Comparison of ENCODE assay signal across 8 cellular contexts in genomic region chr1:1788646-1789431, GRCh38. TPM values are rescaled to one million over a fixed set of nuclear protein-coding genes. Genes with fewer than 3 reads are reported as not detected.
A peak's percentile ranks its signal among the peaks of the same experiment; 100 is the strongest.
DNase-seq lines count a peak whose midpoint lies in the region; ATAC-seq and TF ChIP-seq lines count a peak whose summit lies in the region.

No MANE protein-coding gene starts in this region.

- no peak overlapping the region for H2BK12ac ChIP-seq in mesenchymal stem cell (ENCODE audit: low read length in 2 of 2)

- H3K4me1 ChIP-seq in mesenchymal stem cell (ENCODE audit: control insufficient read depth, insufficient read depth, low read depth, low read length) = no peaks in the 10 kb centered on the region

- H3K27ac ChIP-seq in mesenchymal stem cell (ENCODE audit: low read length, poor library complexity, severe bottlenecking) = no peak overlapping the region

- no peak overlapping the region for H3K23ac ChIP-seq in mesenchymal stem cell (ENCODE audit: low read length in 2 of 2)

- H3K27me3 Mint-ChIP-seq in brain = peaks cover 3% of the 10 kb centered on the region
- H3K27me3 Mint-ChIP-seq in activated T-helper 2 cell treated with anti-CD3 and anti-CD28 coated beads, Interferon-gamma antibody, Interleukin-2, Interleukin-4, amounts not matched to agents 10 μg/mL and 5 μg/mL and 100 μg/mL, durations not matched to agents 14 hours and 24 hours and 36 hours (ENCODE audit: low read depth) = no peaks in the 10 kb centered on the region

- peak in 1 of 2 experiments; percentile 36 for TF ChIP-seq CTCF in brain (conservative IDR thresholded peaks at IDR 0.05)

- WGBS in mesenchymal stem cell = 96% methylated on average over 25 of the region's 25 CpGs

- H2BK120ac ChIP-seq in mesenchymal stem cell (ENCODE audit: low read depth, low read length) = no peak overlapping the region

- peaks cover 19% of the 10 kb centered on the region for H3K79me1 ChIP-seq in mesenchymal stem cell (replicated peaks; ENCODE audit: low read length, poor library complexity, severe bottlenecking)

- H3K4ac ChIP-seq in mesenchymal stem cell (ENCODE audit: low read depth in 1 of 2, low read length in 2 of 2) = no peak overlapping the region

- DNase-seq in COLO829 (ENCODE audit: low spot score) (peak; percentile 11), HEK293T (ENCODE audit: extremely low spot score) (peak; percentile 34), mesenchymal stem cell (peak; percentile 72)
- DNase-seq in activated T-helper 2 cell treated with anti-CD3 and anti-CD28 coated beads, Interferon-gamma antibody, Interleukin-2, Interleukin-4, amounts not matched to agents 10 μg/mL and 5 μg/mL and 100 μg/mL, durations not matched to agents 14 hours and 24 hours and 36 hours (ENCODE audit: low spot score) = no peak
- no peak for DNase-seq in activated CD8-positive, alpha-beta memory T cell treated with anti-CD3 and anti-CD28 coated beads for 24 hours

- H3K18ac ChIP-seq in mesenchymal stem cell (ENCODE audit: low read depth in 1 of 2, low read length in 2 of 2) = no peak overlapping the region

- no peak overlapping the region for H2AFZ ChIP-seq in mesenchymal stem cell (ENCODE audit: low read depth, low read length)

- peak overlapping the region; percentile 37 for H3K9ac ChIP-seq in mesenchymal stem cell (ENCODE audit: low read length)

- peaks cover 81 to 86% of the 10 kb centered on the region in 2 experiments for H3K36me3 ChIP-seq in mesenchymal stem cell (ENCODE audit: control insufficient read depth in 1 of 2, insufficient read depth in 2 of 2, low read depth in 1 of 2, low read length in 2 of 2)

- peak overlapping the region in 4 of 5 experiments; percentile 33 to 88 (median 64) for H3K27ac Mint-ChIP-seq in brain
- H3K27ac Mint-ChIP-seq in activated T-helper 2 cell treated with anti-CD3 and anti-CD28 coated beads, Interferon-gamma antibody, Interleukin-2, Interleukin-4, amounts not matched to agents 10 μg/mL and 5 μg/mL and 100 μg/mL, durations not matched to agents 14 hours and 24 hours and 36 hours = no peak overlapping the region

- H3K4me3 ChIP-seq in mesenchymal stem cell (ENCODE audit: insufficient read depth in 1 of 2, low read depth in 1 of 2, low read length in 2 of 2) = no peak overlapping the region

- no peak overlapping the region for H3K14ac ChIP-seq in mesenchymal stem cell (ENCODE audit: low read length in 2 of 2)

- no peak overlapping the region for H4K91ac ChIP-seq in mesenchymal stem cell (ENCODE audit: low read length)

- H3K27me3 ChIP-seq in mesenchymal stem cell (ENCODE audit: control insufficient read depth in 1 of 2, insufficient read depth in 1 of 2, low read length in 2 of 2) = no peaks in the 10 kb centered on the region

- CTCF ChIA-PET in HEK293T (lab: Yijun Ruan, JAX) = interaction anchor here (0.7 to 1.7 kb wide), 5 partner anchors 8 to 134 kb away, joined by 3 to 11 read pairs (median 3); no protein-coding TSS in a partner anchor

- H2AK5ac ChIP-seq in mesenchymal stem cell (ENCODE audit: low read length, severe bottlenecking) = no peak overlapping the region

- H4K8ac ChIP-seq in mesenchymal stem cell (ENCODE audit: low read length) = no peak overlapping the region

- H3K4me2 ChIP-seq in mesenchymal stem cell (ENCODE audit: low read length, poor library complexity, severe bottlenecking) = no peak overlapping the region

- no peak overlapping the region for H2BK15ac ChIP-seq in mesenchymal stem cell (ENCODE audit: low read depth, poor library complexity, severe bottlenecking)

- POLR2A ChIA-PET in HEK293T (lab: Yijun Ruan, JAX) = interaction anchor here (1.2 kb wide), 2 partner anchors 9 to 119 kb away, joined by 3 to 4 read pairs; no protein-coding TSS in a partner anchor

- H2BK5ac ChIP-seq in mesenchymal stem cell (ENCODE audit: low read depth, low read length, poor library complexity, severe bottlenecking) = no peak overlapping the region

- ATAC-seq in HG02973 (IDR thresholded peaks at IDR 0.05; ENCODE audit: unreplicated experiment) (no peak), GM21526 (IDR thresholded peaks at IDR 0.05; ENCODE audit: low FRiP score, unreplicated experiment) (no peak)

- no peaks in the 10 kb centered on the region for H3K9me3 Mint-ChIP-seq in brain
- no peaks in the 10 kb centered on the region for H3K9me3 Mint-ChIP-seq in activated T-helper 2 cell treated with anti-CD3 and anti-CD28 coated beads, Interferon-gamma antibody, Interleukin-2, Interleukin-4, amounts not matched to agents 10 μg/mL and 5 μg/mL and 100 μg/mL, durations not matched to agents 14 hours and 24 hours and 36 hours

- H3K4me3 Mint-ChIP-seq in brain = no peak overlapping the region
- H3K4me3 Mint-ChIP-seq in activated T-helper 2 cell treated with anti-CD3 and anti-CD28 coated beads, Interferon-gamma antibody, Interleukin-2, Interleukin-4, amounts not matched to agents 10 μg/mL and 5 μg/mL and 100 μg/mL, durations not matched to agents 14 hours and 24 hours and 36 hours (ENCODE audit: low read depth) = no peak overlapping the region

- H3K4me1 Mint-ChIP-seq in brain = no peaks in the 10 kb centered on the region
- H3K4me1 Mint-ChIP-seq in activated T-helper 2 cell treated with anti-CD3 and anti-CD28 coated beads, Interferon-gamma antibody, Interleukin-2, Interleukin-4, amounts not matched to agents 10 μg/mL and 5 μg/mL and 100 μg/mL, durations not matched to agents 14 hours and 24 hours and 36 hours (ENCODE audit: low read depth) = no peaks in the 10 kb centered on the region

- peaks cover 88% of the 10 kb centered on the region for H3K36me3 Mint-ChIP-seq in brain
- peaks cover 81% of the 10 kb centered on the region for H3K36me3 Mint-ChIP-seq in activated T-helper 2 cell treated with anti-CD3 and anti-CD28 coated beads, Interferon-gamma antibody, Interleukin-2, Interleukin-4, amounts not matched to agents 10 μg/mL and 5 μg/mL and 100 μg/mL, durations not matched to agents 14 hours and 24 hours and 36 hours (ENCODE audit: low read depth)

- H3K9me3 ChIP-seq in mesenchymal stem cell (ENCODE audit: control insufficient read depth, low read length) = no peaks in the 10 kb centered on the region

- intact Hi-C loops in activated T-helper 2 cell treated with anti-CD3 and anti-CD28 coated beads, Interferon-gamma antibody, Interleukin-2, Interleukin-4, amounts not matched to agents 10 μg/mL and 5 μg/mL and 100 μg/mL, durations not matched to agents 14 hours and 24 hours and 36 hours (cut with micrococcal nuclease) = no loop called here

TF ChIP-seq in HEK293T, 16 proteins besides CTCF, POLR2A, EP300 and RAD21:
- TF ChIP-seq BHLHE40 (IDR thresholded peaks at IDR 0.05; ENCODE audit: borderline replicate concordance) (no peak), SP1 (IDR thresholded peaks at IDR 0.05) (no peak), FOXK2 (IDR thresholded peaks at IDR 0.05) (no peak), L3MBTL2 (conservative IDR thresholded peaks at IDR 0.05) (no peak), CTBP1 (IDR thresholded peaks at IDR 0.05; ENCODE audit: borderline replicate concordance) (no peak), ZNF384 (IDR thresholded peaks at IDR 0.05) (no peak), FOXM1 (IDR thresholded peaks at IDR 0.05; ENCODE audit: borderline replicate concordance) (no peak), HDGF (IDR thresholded peaks at IDR 0.05; ENCODE audit: borderline replicate concordance) (no peak), SUZ12 (IDR thresholded peaks at IDR 0.05) (no peak), FOXA1 (IDR thresholded peaks at IDR 0.05) (no peak), LEF1 (IDR thresholded peaks at IDR 0.05; ENCODE audit: borderline replicate concordance) (no peak), ELF4 (IDR thresholded peaks at IDR 0.05) (no peak), TARDBP (IDR thresholded peaks at IDR 0.05) (no peak), NFRKB (IDR thresholded peaks at IDR 0.05) (no peak), ARNT (IDR thresholded peaks at IDR 0.05) (no peak)
- TF ChIP-seq, protein P1, sequence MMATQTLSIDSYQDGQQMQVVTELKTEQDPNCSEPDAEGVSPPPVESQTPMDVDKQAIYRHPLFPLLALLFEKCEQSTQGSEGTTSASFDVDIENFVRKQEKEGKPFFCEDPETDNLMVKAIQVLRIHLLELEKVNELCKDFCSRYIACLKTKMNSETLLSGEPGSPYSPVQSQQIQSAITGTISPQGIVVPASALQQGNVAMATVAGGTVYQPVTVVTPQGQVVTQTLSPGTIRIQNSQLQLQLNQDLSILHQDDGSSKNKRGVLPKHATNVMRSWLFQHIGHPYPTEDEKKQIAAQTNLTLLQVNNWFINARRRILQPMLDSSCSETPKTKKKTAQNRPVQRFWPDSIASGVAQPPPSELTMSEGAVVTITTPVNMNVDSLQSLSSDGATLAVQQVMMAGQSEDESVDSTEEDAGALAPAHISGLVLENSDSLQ (IDR thresholded peaks at IDR 0.05) = no peak

RNA-seq across cellular contexts. Expression of gene NADK, which starts 10.6 kb away (rescaled TPM):
- polyA plus RNA-seq in brain (ENCODE audit: insufficient read depth, low read depth, low replicate concordance) = 27.7 TPM
- 42.8 TPM for polyA plus RNA-seq in mesenchymal stem cell (2013, experiment 1 of 2)
- 40.7 TPM for polyA plus RNA-seq in mesenchymal stem cell (2013, experiment 2 of 2)
- 81.8 and 84.5 TPM in 2 replicates for total RNA-seq in activated T-helper 2 cell treated with anti-CD3 and anti-CD28 coated beads, Interferon-gamma antibody, Interleukin-2, Interleukin-4, amounts not matched to agents 10 μg/mL and 5 μg/mL and 100 μg/mL, durations not matched to agents 14 hours and 24 hours and 36 hours

Comparison
In these comparisons a context has a peak if more than half of its experiments do, and no peak if none do; other contexts are left out.
1. DNase-seq: peak in COLO829 (single experiment), HEK293T (single experiment) and mesenchymal stem cell (single experiment); none in activated T-helper 2 cell treated with anti-CD3 and anti-CD28 coated beads, Interferon-gamma antibody, Interleukin-2, Interleukin-4, amounts not matched to agents 10 μg/mL and 5 μg/mL and 100 μg/mL, durations not matched to agents 14 hours and 24 hours and 36 hours (single experiment) and activated CD8-positive, alpha-beta memory T cell treated with anti-CD3 and anti-CD28 coated beads for 24 hours (single experiment).